ENCODE assay signal across 31 cellular contexts in genomic region chr7:135233570-135233969, GRCh38. TPM values are rescaled to one million over a fixed set of nuclear protein-coding genes. Genes with fewer than 3 reads are reported as not detected.
"Had no signal": no experiment of that assay in that cellular context is flagged by ENCODE, and none has a peak within 500 bp of the region (broad histone marks: within the 10 kb centered on the region; RNA-seq: fewer than 3 reads in every experiment).

Gene STRA8, plus strand, starts transcription at chr7:135233838. Its CDS starts 6,687 bp downstream, at chr7:135240525.

- H3K27ac ChIP-seq: SJCRH30, SK-N-MC, WERI-Rb-1 had no signal

- DNase-seq: activated CD4-positive, alpha-beta T cell treated with anti-CD3 and anti-CD28 coated beads, Interleukin-2, amount 10 ng/mL, durations not matched to agents 7 days and 5 days; activated CD4-positive, alpha-beta T cell treated with anti-CD3 and anti-CD28 coated beads, Interleukin-2, amount 50 U/mL, for 48 hours; activated CD8-positive, alpha-beta memory T cell treated with anti-CD3 and anti-CD28 coated beads, Interleukin-2, amount 50 U/mL, for 48 hours; activated CD8-positive, alpha-beta T cell treated with anti-CD3 and anti-CD28 coated beads, Interleukin-2, amount 10 ng/mL, durations not matched to agents 7 days and 5 days; activated effector memory CD4-positive, alpha-beta T cell treated with Interleukin-2 at 50 U/mL for 16 hours; activated naive CD4-positive, alpha-beta T cell treated with anti-CD3 and anti-CD28 coated beads, Interleukin-2, amount 10 ng/mL, durations not matched to agents 7 days and 5 days; activated naive CD8-positive, alpha-beta T cell treated with anti-CD3 and anti-CD28 coated beads, Interleukin-2, amount 50 U/mL, for 24 hours; activated T-cell treated with anti-CD3 and anti-CD28 coated beads, Interleukin-2, amount 50 U/mL, for 48 hours; anterior cingulate cortex; caudate nucleus; Karpas-422; NCI-H1105; NCI-H1417 treated with DMSO at 0.1 percent for 48 hours; NCI-H1930; NCI-H2081 treated with DMSO at 0.1 percent for 48 hours; NCI-H345; NCI-H524 treated with DMSO at 0.1 percent for 48 hours; SHP77; SJCRH30; T1000; WERI-Rb-1 had no signal

- H3K4me1 Mint-ChIP-seq: brain had no signal

- H3K9me3 ChIP-seq: SJCRH30 had no signal

- H3K27me3 Mint-ChIP-seq: activated CD4-positive, alpha-beta T cell treated with anti-CD3 and anti-CD28 coated beads, Interleukin-2, amount 10 ng/mL, durations not matched to agents 7 days and 5 days; activated naive CD8-positive, alpha-beta T cell; brain had no signal

- H3K9me3 Mint-ChIP-seq: activated naive CD4-positive, alpha-beta T cell treated with anti-CD3 and anti-CD28 coated beads, Interleukin-2, amount 10 ng/mL, durations not matched to agents 7 days and 5 days; activated naive CD8-positive, alpha-beta T cell treated with anti-CD3 and anti-CD28 coated beads, Interleukin-2, amount 50 U/mL, for 24 hours; brain had no signal

- H3K4me1 ChIP-seq: SJCRH30 had no signal

- H3K4me3 ChIP-seq: SJCRH30, SK-N-MC had no signal

- H3K27me3 ChIP-seq: SJCRH30 had no signal

- ATAC-seq: activated CD8-positive, alpha-beta T cell treated with anti-CD3 and anti-CD28 coated beads, Interleukin-2, amount 10 ng/mL, durations not matched to agents 7 days and 5 days; activated naive CD8-positive, alpha-beta T cell treated with anti-CD3 and anti-CD28 coated beads, Interleukin-2, amount 50 U/mL, for 24 hours; Panc1 had no signal

- H3K27ac Mint-ChIP-seq: activated CD4-positive, alpha-beta T cell treated with anti-CD3 and anti-CD28 coated beads, Interleukin-2, amount 10 ng/mL, durations not matched to agents 7 days and 5 days; activated CD8-positive, alpha-beta T cell treated with anti-CD3 and anti-CD28 coated beads, Interleukin-2, amount 10 ng/mL, durations not matched to agents 7 days and 5 days; activated naive CD4-positive, alpha-beta T cell treated with anti-CD3 and anti-CD28 coated beads, Interleukin-2, amount 10 ng/mL, durations not matched to agents 7 days and 5 days; activated naive CD8-positive, alpha-beta T cell; activated naive CD8-positive, alpha-beta T cell treated with anti-CD3 and anti-CD28 coated beads, Interleukin-2, amount 50 U/mL, for 24 hours; brain had no signal

- H3K36me3 ChIP-seq: SJCRH30, WERI-Rb-1 had no signal

- H3K4me3 Mint-ChIP-seq: activated CD4-positive, alpha-beta T cell treated with anti-CD3 and anti-CD28 coated beads, Interleukin-2, amount 10 ng/mL, durations not matched to agents 7 days and 5 days; activated CD8-positive, alpha-beta T cell treated with anti-CD3 and anti-CD28 coated beads, Interleukin-2, amount 10 ng/mL, durations not matched to agents 7 days and 5 days; activated naive CD4-positive, alpha-beta T cell treated with anti-CD3 and anti-CD28 coated beads, Interleukin-2, amount 10 ng/mL, durations not matched to agents 7 days and 5 days; activated naive CD8-positive, alpha-beta T cell; activated naive CD8-positive, alpha-beta T cell treated with anti-CD3 and anti-CD28 coated beads, Interleukin-2, amount 50 U/mL, for 24 hours; brain had no signal

- H3K36me3 Mint-ChIP-seq: activated naive CD4-positive, alpha-beta T cell treated with anti-CD3 and anti-CD28 coated beads, Interleukin-2, amount 10 ng/mL, durations not matched to agents 7 days and 5 days; activated naive CD8-positive, alpha-beta T cell; brain had no signal

RNA-seq across cellular contexts. Expression of gene STRA8, which starts in this region (rescaled TPM):
- total RNA-seq: activated CD4-positive, alpha-beta T cell treated with anti-CD3 and anti-CD28 coated beads, Interleukin-2, amount 10 ng/mL, durations not matched to agents 7 days and 5 days; activated CD8-positive, alpha-beta T cell treated with anti-CD3 and anti-CD28 coated beads, Interleukin-2, amount 10 ng/mL, durations not matched to agents 7 days and 5 days; bronchial epithelial cell; MCF 10A; NCI-H460; RPMI7951; SJCRH30; T-helper 1 cell treated with Interleukin-12 subunit alpha and Interleukin-12 subunit beta and Interleukin-4 antibody, amounts not matched to agents 30 ng/mL and 1 ng/mL, for 36 hours; T-helper 2 cell treated with Interferon-gamma antibody and Interleukin-4, amounts not matched to agents 100 ng/mL and 5 ng/mL, for 36 hours had no signal
